31 cellular contexts compared by ENCODE assay signal in genomic region chr15:66590435-66590834, GRCh38. TPM values are rescaled to one million over a fixed set of nuclear protein-coding genes. Genes with fewer than 3 reads are reported as not detected.
"Had no signal": no experiment of that assay in that cellular context is flagged by ENCODE, and none has a peak within 500 bp of the region (broad histone marks: within the 10 kb centered on the region; RNA-seq: fewer than 3 reads in every experiment).

No MANE protein-coding gene starts in this region.

- DNase-seq: naive B cell; nephron progenitor cell; nucleus accumbens; ovary; psoas muscle; stimulated activated CD4-positive, alpha-beta T cell treated with anti-CD3 and anti-CD28 coated beads, Interleukin-15, amount 100 ng/mL, for 24 hours; stimulated activated CD4-positive, alpha-beta T cell treated with anti-CD3 and anti-CD28 coated beads, Interleukin-2, amount 100 ng/mL, for 24 hours; stimulated activated CD4-positive, alpha-beta T cell treated with anti-CD3 and anti-CD28 coated beads, Interleukin-2, amount 100 ng/mL, for 48 hours; stimulated activated CD4-positive, alpha-beta T cell treated with anti-CD3 and anti-CD28 coated beads, Interleukin-4, amount 100 ng/mL, for 24 hours; stimulated activated naive B cell treated with anti-CD40 and anti-IgM and Interleukin-4, amounts not matched to agents 10 μg/mL and 1 μg/mL and 100 μg/mL, for 72 hours; stimulated activated naive CD4-positive, alpha-beta T cell treated with Interleukin-2 at 50 U/mL for 16 hours; stomach; thyroid gland; upper lobe of left lung; uterus had no signal

- H2AFZ ChIP-seq: parathyroid adenoma had no signal

- H3K27ac Mint-ChIP-seq: natural killer cell treated with Interleukin-12 subunit alpha and Interleukin-12 subunit beta and Interleukin-15 and Interleukin-18, amount 100 ng/mL, for 72 hours; nephron progenitor cell; progenitor cell of endocrine pancreas; stimulated activated effector memory CD8-positive, alpha-beta T cell treated with anti-CD3 and anti-CD28 coated beads, Interleukin-12 subunit alpha, Interleukin-12 subunit beta, amount 100 ng/mL, for 72 hours; stimulated activated naive B cell treated with anti-CD40 and anti-IgM and Interleukin-4, amounts not matched to agents 10 μg/mL and 1 μg/mL and 100 μg/mL, for 72 hours; stimulated activated naive CD8-positive, alpha-beta T cell treated with anti-CD3 and anti-CD28 coated beads, Interleukin-15, Interleukin-2, amounts not matched to agents 100 ng/mL and 50 ng/mL, for 24 hours had no signal

- H3K4me1 Mint-ChIP-seq: naive thymus-derived CD8-positive, alpha-beta T cell; stimulated activated effector memory CD8-positive, alpha-beta T cell treated with anti-CD3 and anti-CD28 coated beads, Interleukin-12 subunit alpha, Interleukin-12 subunit beta, amount 100 ng/mL, for 72 hours had no signal

- H3K4me3 Mint-ChIP-seq: naive B cell; naive thymus-derived CD8-positive, alpha-beta T cell; natural killer cell treated with Interleukin-12 subunit alpha and Interleukin-12 subunit beta and Interleukin-15 and Interleukin-18, amount 100 ng/mL, for 72 hours; nephron progenitor cell; neural crest cell; stimulated activated effector memory CD8-positive, alpha-beta T cell treated with anti-CD3 and anti-CD28 coated beads, Interleukin-12 subunit alpha, Interleukin-12 subunit beta, amount 100 ng/mL, for 72 hours; stimulated activated naive B cell treated with anti-CD40 and anti-IgM and Interleukin-4, amounts not matched to agents 10 μg/mL and 1 μg/mL and 100 μg/mL, for 72 hours; stimulated activated naive CD8-positive, alpha-beta T cell treated with anti-CD3 and anti-CD28 coated beads, Interleukin-15, Interleukin-2, amounts not matched to agents 100 ng/mL and 50 ng/mL, for 24 hours had no signal

- H3K9me3 ChIP-seq: neutrophil, ovary, psoas muscle, stomach, thoracic aorta, thyroid gland, tibial nerve, upper lobe of left lung, uterus had no signal

- H3K9ac ChIP-seq: parathyroid adenoma had no signal

- H3K79me2 ChIP-seq: parathyroid adenoma had no signal

- ATAC-seq: naive thymus-derived CD8-positive, alpha-beta T cell; natural killer cell treated with Interleukin-12 subunit alpha and Interleukin-12 subunit beta and Interleukin-15 and Interleukin-18, amount 100 ng/mL, for 72 hours; psoas muscle; right cardiac atrium; sciatic nerve; stimulated activated effector memory CD8-positive, alpha-beta T cell treated with anti-CD3 and anti-CD28 coated beads, Interleukin-12 subunit alpha, Interleukin-12 subunit beta, amount 100 ng/mL, for 72 hours; stimulated activated naive B cell treated with anti-CD40 and anti-IgM and Interleukin-4, amounts not matched to agents 10 μg/mL and 1 μg/mL and 100 μg/mL, for 72 hours had no signal

- H3K36me3 Mint-ChIP-seq: naive B cell; naive thymus-derived CD8-positive, alpha-beta T cell; natural killer cell treated with Interleukin-12 subunit alpha and Interleukin-12 subunit beta and Interleukin-15 and Interleukin-18, amount 100 ng/mL, for 72 hours; stimulated activated effector memory CD8-positive, alpha-beta T cell treated with anti-CD3 and anti-CD28 coated beads, Interleukin-12 subunit alpha, Interleukin-12 subunit beta, amount 100 ng/mL, for 72 hours; stimulated activated naive B cell treated with anti-CD40 and anti-IgM and Interleukin-4, amounts not matched to agents 10 μg/mL and 1 μg/mL and 100 μg/mL, for 72 hours had no signal

- H3K27ac ChIP-seq: neutrophil, ovary, parathyroid adenoma, psoas muscle, skin epidermis, stomach, thoracic aorta, thyroid gland, tibial nerve, upper lobe of left lung, uterus had no signal

- H3K4me1 ChIP-seq: parathyroid adenoma, psoas muscle, tibial nerve, uterus had no signal

- H3K9me3 Mint-ChIP-seq: naive B cell; naive thymus-derived CD8-positive, alpha-beta T cell; natural killer cell treated with Interleukin-12 subunit alpha and Interleukin-12 subunit beta and Interleukin-15 and Interleukin-18, amount 100 ng/mL, for 72 hours; nephron progenitor cell; neural crest cell; stimulated activated effector memory CD8-positive, alpha-beta T cell treated with anti-CD3 and anti-CD28 coated beads, Interleukin-12 subunit alpha, Interleukin-12 subunit beta, amount 100 ng/mL, for 72 hours; stimulated activated naive B cell treated with anti-CD40 and anti-IgM and Interleukin-4, amounts not matched to agents 10 μg/mL and 1 μg/mL and 100 μg/mL, for 72 hours; stimulated activated naive CD8-positive, alpha-beta T cell treated with anti-CD3 and anti-CD28 coated beads, Interleukin-15, Interleukin-2, amounts not matched to agents 100 ng/mL and 50 ng/mL, for 24 hours had no signal

- H3K27me3 ChIP-seq: neutrophil, ovary, thyroid gland, tibial nerve, upper lobe of left lung, uterus had no signal

- H3K4me3 ChIP-seq: ovary, psoas muscle, skin epidermis, stomach, thoracic aorta, thyroid gland, tibial nerve, upper lobe of left lung, uterus had no signal

- H3K36me3 ChIP-seq: neutrophil, ovary, stomach, thoracic aorta, thyroid gland, tibial nerve, upper lobe of left lung, uterus had no signal

RNA-seq across cellular contexts. Expression of gene LCTL, which starts 24.6 kb away (rescaled TPM):
- total RNA-seq: naive thymus-derived CD8-positive, alpha-beta T cell; natural killer cell treated with Interleukin-12 subunit alpha and Interleukin-12 subunit beta and Interleukin-15 and Interleukin-18, amount 100 ng/mL, for 72 hours; omental fat pad; ovary; psoas muscle; right cardiac atrium; stomach; subcutaneous adipose tissue; thoracic aorta; thyroid gland; upper lobe of left lung; urinary bladder; uterus had no signal
- polyA plus RNA-seq: naive thymus-derived CD8-positive, alpha-beta T cell; psoas muscle; right cardiac atrium; stomach; urinary bladder had no signal
